In the genomic region with DNA sequence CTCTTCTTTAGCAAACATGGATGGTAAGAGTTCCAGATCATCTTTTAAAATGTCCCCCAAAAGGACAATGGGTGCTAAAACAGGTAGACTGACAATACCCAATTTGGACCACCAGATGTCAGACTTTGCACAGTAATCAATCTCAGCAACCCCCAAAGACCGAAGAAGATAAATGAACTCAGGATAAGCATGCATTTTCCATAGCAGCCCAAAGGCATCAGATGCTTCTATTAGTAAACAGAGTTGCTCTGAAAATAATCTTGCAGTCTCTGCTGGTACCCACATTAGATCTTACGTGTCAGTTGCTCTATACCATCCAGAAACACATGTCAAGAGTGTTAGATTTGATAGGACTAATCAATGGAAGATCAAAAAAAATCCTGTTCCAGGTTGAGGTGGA, we compare ENCODE assay signal across 8 cellular contexts. TPM values are rescaled to one million over a fixed set of nuclear protein-coding genes. Genes with fewer than 3 reads are reported as not detected.
DNase-seq lines count a peak whose midpoint lies in the region; TF ChIP-seq lines count a peak whose summit lies in the region.

No MANE protein-coding gene starts in this region.

- H2BK12ac ChIP-seq in mesenchymal stem cell (ENCODE audit: low read length in 2 of 2): no peak overlapping the region

- H2BK5ac ChIP-seq in mesenchymal stem cell (ENCODE audit: low read depth, low read length, poor library complexity, severe bottlenecking): no peak overlapping the region

- 13% methylated on average over 1 of the region's 2 CpGs for WGBS in mesenchymal stem cell

- H3K18ac ChIP-seq in mesenchymal stem cell (ENCODE audit: low read depth in 1 of 2, low read length in 2 of 2): no peak overlapping the region

- no peak overlapping the region for H2BK15ac ChIP-seq in mesenchymal stem cell (ENCODE audit: low read depth, poor library complexity, severe bottlenecking)

- H3K4me1 ChIP-seq in mesenchymal stem cell (ENCODE audit: control insufficient read depth, insufficient read depth, low read depth, low read length): peaks cover 5% of the 10 kb centered on the region
- H3K4me1 ChIP-seq in uterus: no peaks in the 10 kb centered on the region

- H3K4me3 ChIP-seq in mesenchymal stem cell (ENCODE audit: insufficient read depth in 1 of 2, low read depth in 1 of 2, low read length in 2 of 2) (no peak overlapping the region), uterus (no peak overlapping the region)

- H3K4me2 ChIP-seq in mesenchymal stem cell (ENCODE audit: low read length, poor library complexity, severe bottlenecking): no peak overlapping the region

- peak; percentile 54 to 81 (median 59) for TF ChIP-seq CTCF in uterus (IDR thresholded peaks at IDR 0.05)

- no peaks in the 10 kb centered on the region for H3K36me3 Mint-ChIP-seq in activated T-cell treated with anti-CD3 and anti-CD28 coated beads, Interleukin-2, amount 50 U/mL, for 24 hours (ENCODE audit: low read depth)

- no peak overlapping the region for H4K8ac ChIP-seq in mesenchymal stem cell (ENCODE audit: low read length)

- H2AK5ac ChIP-seq in mesenchymal stem cell (ENCODE audit: low read length, severe bottlenecking): no peak overlapping the region

- H3K14ac ChIP-seq in mesenchymal stem cell (ENCODE audit: low read length in 2 of 2): no peak overlapping the region

- H3K27me3 ChIP-seq in mesenchymal stem cell (ENCODE audit: control insufficient read depth in 1 of 2, insufficient read depth in 1 of 2, low read length in 2 of 2) (no peaks in the 10 kb centered on the region), uterus (no peaks in the 10 kb centered on the region)

- no peaks in the 10 kb centered on the region for H3K9me3 Mint-ChIP-seq in activated T-cell treated with anti-CD3 and anti-CD28 coated beads, Interleukin-2, amount 50 U/mL, for 24 hours

- H2AFZ ChIP-seq in mesenchymal stem cell (ENCODE audit: low read depth, low read length): no peak overlapping the region

- no peaks in the 10 kb centered on the region for H3K9me3 ChIP-seq in mesenchymal stem cell (ENCODE audit: control insufficient read depth, low read length)
- H3K9me3 ChIP-seq in uterus: no peaks in the 10 kb centered on the region

- H4K91ac ChIP-seq in mesenchymal stem cell (ENCODE audit: low read length): no peak overlapping the region

- DNase-seq in activated T-cell treated with anti-CD3 and anti-CD28 coated beads for 4 hours (peak; percentile 30), H4 (ENCODE audit: low spot score) (peak; percentile 18), MV-4-11 (lab: John Stamatoyannopoulos, UW) (peak; percentile 5), T follicular helper cell (ENCODE audit: low read depth) (peak; percentile 28), mesenchymal stem cell (peak; percentile 65), uterus (no peak)
- DNase-seq in activated T-cell treated with anti-CD3 and anti-CD28 coated beads, Interleukin-2, amount 50 U/mL, for 24 hours: no peak
- peak; percentile 4 for DNase-seq in effector CD8-positive, alpha-beta T cell (lab: John Stamatoyannopoulos, UW)

- no peaks in the 10 kb centered on the region for H3K79me1 ChIP-seq in mesenchymal stem cell (replicated peaks; ENCODE audit: low read length, poor library complexity, severe bottlenecking)

- H3K27ac Mint-ChIP-seq in activated T-cell treated with anti-CD3 and anti-CD28 coated beads, Interleukin-2, amount 50 U/mL, for 24 hours: no peak overlapping the region

- H2BK120ac ChIP-seq in mesenchymal stem cell (ENCODE audit: low read depth, low read length): no peak overlapping the region

- H3K36me3 ChIP-seq in mesenchymal stem cell (ENCODE audit: control insufficient read depth in 1 of 2, insufficient read depth in 2 of 2, low read depth in 1 of 2, low read length in 2 of 2) (no peaks in the 10 kb centered on the region), uterus (no peaks in the 10 kb centered on the region)

- H3K23ac ChIP-seq in mesenchymal stem cell (ENCODE audit: low read length in 2 of 2): no peak overlapping the region

- peaks cover 4% of the 10 kb centered on the region for H3K4me1 Mint-ChIP-seq in activated T-cell treated with anti-CD3 and anti-CD28 coated beads, Interleukin-2, amount 50 U/mL, for 24 hours (ENCODE audit: low read depth)

- no peak for TF ChIP-seq POLR2A in uterus (IDR thresholded peaks at IDR 0.05)

- no peak overlapping the region for H3K4ac ChIP-seq in mesenchymal stem cell (ENCODE audit: low read depth in 1 of 2, low read length in 2 of 2)

- H3K27ac ChIP-seq in mesenchymal stem cell (ENCODE audit: low read length, poor library complexity, severe bottlenecking) (no peak overlapping the region), uterus (no peak overlapping the region)

- intact Hi-C loops in uterus (cut with DNase I; ENCODE audit: low total_unique reads): loop anchor here (10.0 kb wide), 1 partner anchor 65 kb away; no protein-coding TSS in a partner anchor

- no peak overlapping the region for H3K4me3 Mint-ChIP-seq in activated T-cell treated with anti-CD3 and anti-CD28 coated beads, Interleukin-2, amount 50 U/mL, for 24 hours

- no peaks in the 10 kb centered on the region for H3K27me3 Mint-ChIP-seq in activated T-cell treated with anti-CD3 and anti-CD28 coated beads, Interleukin-2, amount 50 U/mL, for 24 hours

- H3K9ac ChIP-seq in mesenchymal stem cell (ENCODE audit: low read length): no peak overlapping the region

RNA-seq across cellular contexts. Expression of a gene that starts 20.6 kb away (rescaled TPM):
- 0.08 and 0.10 TPM in 2 replicates for total RNA-seq in H4 (2014; rRNA removed; shearing (Covaris generic))
- 0.08 TPM for polyA plus RNA-seq in mesenchymal stem cell (2013, experiment 1 of 2)
- polyA plus RNA-seq in mesenchymal stem cell (2013, experiment 2 of 2): 0.04 TPM
- total RNA-seq in uterus: under 1 TPM in 2 of 4 donors, not detected in 2; 0.12 to 0.62 TPM

Comparison
In these comparisons a context has a peak if more than half of its experiments do, and no peak if none do; other contexts are left out.
1. DNase-seq: peak in activated T-cell treated with anti-CD3 and anti-CD28 coated beads for 4 hours (single experiment), H4 (single experiment), MV-4-11 (single experiment), T follicular helper cell (single experiment), effector CD8-positive, alpha-beta T cell (single experiment) and mesenchymal stem cell (single experiment); none in activated T-cell treated with anti-CD3 and anti-CD28 coated beads, Interleukin-2, amount 50 U/mL, for 24 hours (single experiment) and uterus (0 of 2).